20 cellular contexts compared by ENCODE assay signal in genomic region chr6:167673951-167674350, GRCh38.
"Had no signal": no experiment of that assay in that cellular context is flagged by ENCODE, and none has a peak within 500 bp of the region (broad histone marks: within the 10 kb centered on the region; RNA-seq: fewer than 3 reads in every experiment).

No MANE protein-coding gene starts in this region.

- DNase-seq: effector CD8-positive, alpha-beta T cell; effector memory CD8-positive, alpha-beta T cell; endodermal cell; erythroblast; esophagus squamous epithelium; foreskin fibroblast; foreskin melanocyte; gastrocnemius medialis; glutamatergic neuron; heart right ventricle; hippocampal formation; left cardiac atrium; left lung; left ventricle myocardium superior; lower lobe of right lung; mesenchymal stem cell; midbrain had no signal

- H3K4me3 ChIP-seq: coronary artery, esophagus squamous epithelium, gastrocnemius medialis, heart right ventricle, left lung, lower lobe of right lung had no signal

- ATAC-seq: effector memory CD8-positive, alpha-beta T cell; esophagus mucosa; gastrocnemius medialis; heart right ventricle; left cardiac atrium; left lung; left ventricle myocardium superior; lower lobe of right lung had no signal

- H3K27ac ChIP-seq: coronary artery, epithelial cell of prostate, esophagus squamous epithelium, gastrocnemius medialis, left lung, lower lobe of right lung had no signal

- H3K9me3 ChIP-seq: esophagus squamous epithelium, gastrocnemius medialis, heart right ventricle, lower lobe of right lung had no signal

- H3K27me3 ChIP-seq: gastrocnemius medialis had no signal

- H3K36me3 ChIP-seq: esophagus squamous epithelium, gastrocnemius medialis, heart right ventricle, left lung, lower lobe of right lung had no signal
